Comparison of ENCODE assay signal across 15 cellular contexts in genomic region chr6:1678966-1679690, GRCh38.
DNase-seq lines count a peak whose midpoint lies in the region; TF ChIP-seq lines count a peak whose summit lies in the region.
"Had no signal": no experiment of that assay in that cellular context is flagged by ENCODE, and none has a peak within 500 bp of the region (broad histone marks: within the 10 kb centered on the region; RNA-seq: fewer than 3 reads in every experiment).

No MANE protein-coding gene starts in this region.

- no peaks in the 10 kb centered on the region for H3F3A ChIP-seq in neural progenitor cell (ENCODE audit: low read depth)

- in situ Hi-C loops in G401 (cut with HindIII; ENCODE audit: low sequenced_read_pairs): no loop called here

- H3K9me3 Mint-ChIP-seq in chondrocyte (ENCODE audit: low read depth) (no peaks in the 10 kb centered on the region), neural progenitor cell (peaks cover 6% of the 10 kb centered on the region), nephron progenitor cell (peaks cover 26% of the 10 kb centered on the region)
- H3K9me3 Mint-ChIP-seq in activated naive CD8-positive, alpha-beta T cell treated with anti-CD3 and anti-CD28 coated beads for 36 hours: no peaks in the 10 kb centered on the region
- H3K9me3 Mint-ChIP-seq: activated naive CD4-positive, alpha-beta T cell treated with anti-CD3 and anti-CD28 coated beads, Interleukin-2, amount 50 U/mL, for 24 hours had no signal

- peak; percentile 83 for DNase-seq in G401 (ENCODE audit: low spot score)
- DNase-seq in NCI-H2196 (lab: John Stamatoyannopoulos, UW; ENCODE audit: unreplicated experiment): peak; percentile 51
- DNase-seq in chondrocyte (ENCODE audit: low spot score): no peak
- DNase-seq in neural progenitor cell (ENCODE audit: low spot score): no peak
- DNase-seq in putamen (ENCODE audit: low spot score): no peak
- no peak for DNase-seq in nephron progenitor cell
- DNase-seq in activated naive CD8-positive, alpha-beta T cell treated with anti-CD3 and anti-CD28 coated beads for 36 hours: no peak
- DNase-seq in NCI-H226: no peak
- DNase-seq: activated CD4-positive, CD25-positive, alpha-beta regulatory T cell; activated CD8-positive, alpha-beta memory T cell treated with anti-CD3 and anti-CD28 coated beads, Interleukin-2, amount 50 U/mL, for 48 hours; AML-193; mesenchymal stem cell; stimulated activated CD4-positive, alpha-beta T cell treated with anti-CD3 and anti-CD28 coated beads, Interleukin-2, amount 100 ng/mL, for 24 hours had no signal

- TF ChIP-seq CTCF in chondrocyte (IDR thresholded peaks at IDR 0.05): no peak
- no peak for TF ChIP-seq CTCF in neural progenitor cell (IDR thresholded peaks at IDR 0.05)
- no peak for TF ChIP-seq CTCF in nephron progenitor cell (IDR thresholded peaks at IDR 0.05)

- peaks cover 23% of the 10 kb centered on the region for H3K4me1 Mint-ChIP-seq in chondrocyte (ENCODE audit: low read depth)
- peaks cover 13% of the 10 kb centered on the region for H3K4me1 Mint-ChIP-seq in neural progenitor cell
- H3K4me1 Mint-ChIP-seq in nephron progenitor cell: peaks cover 27% of the 10 kb centered on the region
- no peaks in the 10 kb centered on the region for H3K4me1 Mint-ChIP-seq in activated naive CD8-positive, alpha-beta T cell treated with anti-CD3 and anti-CD28 coated beads for 36 hours
- H3K4me1 Mint-ChIP-seq: activated naive CD4-positive, alpha-beta T cell treated with anti-CD3 and anti-CD28 coated beads, Interleukin-2, amount 50 U/mL, for 24 hours had no signal

- H3K27ac Mint-ChIP-seq in chondrocyte (ENCODE audit: unreplicated experiment) (peak overlapping the region; percentile 85), neural progenitor cell (peak overlapping the region; percentile 46), nephron progenitor cell (no peak overlapping the region)
- no peak overlapping the region for H3K27ac Mint-ChIP-seq in activated naive CD8-positive, alpha-beta T cell treated with anti-CD3 and anti-CD28 coated beads for 36 hours
- H3K27ac Mint-ChIP-seq: activated naive CD4-positive, alpha-beta T cell treated with anti-CD3 and anti-CD28 coated beads, Interleukin-2, amount 50 U/mL, for 24 hours had no signal

- no peaks in the 10 kb centered on the region for H3K27me3 ChIP-seq in neural progenitor cell

- H3K4me3 Mint-ChIP-seq in chondrocyte (ENCODE audit: unreplicated experiment): no peak overlapping the region
- H3K4me3 Mint-ChIP-seq in neural progenitor cell: no peak overlapping the region
- H3K4me3 Mint-ChIP-seq in nephron progenitor cell: no peak overlapping the region
- no peak overlapping the region for H3K4me3 Mint-ChIP-seq in activated naive CD8-positive, alpha-beta T cell treated with anti-CD3 and anti-CD28 coated beads for 36 hours
- H3K4me3 Mint-ChIP-seq: activated naive CD4-positive, alpha-beta T cell treated with anti-CD3 and anti-CD28 coated beads, Interleukin-2, amount 50 U/mL, for 24 hours had no signal

- no peak overlapping the region for H3K4me3 ChIP-seq in neural progenitor cell

- no peak overlapping the region for H2AFZ ChIP-seq in neural progenitor cell (replicated peaks)

- H3K36me3 ChIP-seq in neural progenitor cell: no peaks in the 10 kb centered on the region

- H3K79me2 ChIP-seq in neural progenitor cell (ENCODE audit: low read depth): no peaks in the 10 kb centered on the region

- no peak overlapping the region for H3K4me2 ChIP-seq in neural progenitor cell

- no peak overlapping the region for H3K9ac ChIP-seq in neural progenitor cell

- no peak overlapping the region for H3K27ac ChIP-seq in neural progenitor cell
- H3K27ac ChIP-seq: HL-60 had no signal

- no peaks in the 10 kb centered on the region for H3K9me3 ChIP-seq in neural progenitor cell (ENCODE audit: low read depth)

- H3K36me3 Mint-ChIP-seq in chondrocyte (ENCODE audit: low read depth): no peaks in the 10 kb centered on the region
- H3K36me3 Mint-ChIP-seq in neural progenitor cell: no peaks in the 10 kb centered on the region
- peaks cover 24% of the 10 kb centered on the region for H3K36me3 Mint-ChIP-seq in nephron progenitor cell (ENCODE audit: low read depth)
- peaks cover 2% of the 10 kb centered on the region for H3K36me3 Mint-ChIP-seq in activated naive CD8-positive, alpha-beta T cell treated with anti-CD3 and anti-CD28 coated beads for 36 hours

- no peaks in the 10 kb centered on the region for H4K20me1 ChIP-seq in neural progenitor cell (ENCODE audit: low read depth)

- H3K4me1 ChIP-seq in neural progenitor cell: no peaks in the 10 kb centered on the region

- H3K27me3 Mint-ChIP-seq in chondrocyte (ENCODE audit: low read depth) (no peaks in the 10 kb centered on the region), neural progenitor cell (ENCODE audit: insufficient read depth, low read depth) (peaks cover 2% of the 10 kb centered on the region), nephron progenitor cell (ENCODE audit: low read depth, poor library complexity) (peaks cover 4% of the 10 kb centered on the region)
- no peaks in the 10 kb centered on the region for H3K27me3 Mint-ChIP-seq in activated naive CD8-positive, alpha-beta T cell treated with anti-CD3 and anti-CD28 coated beads for 36 hours
- H3K27me3 Mint-ChIP-seq: activated naive CD4-positive, alpha-beta T cell treated with anti-CD3 and anti-CD28 coated beads, Interleukin-2, amount 50 U/mL, for 24 hours had no signal

Comparison
In these comparisons a context has a peak if more than half of its experiments do, and no peak if none do; other contexts are left out.
1. DNase-seq: peak in G401 (single experiment) and NCI-H2196 (single experiment); none in chondrocyte (single experiment), neural progenitor cell (single experiment), putamen (single experiment), nephron progenitor cell (single experiment), activated naive CD8-positive, alpha-beta T cell treated with anti-CD3 and anti-CD28 coated beads for 36 hours (single experiment) and NCI-H226 (single experiment).
2. H3K27ac Mint-ChIP-seq: peak in chondrocyte (single experiment) and neural progenitor cell (single experiment); none in nephron progenitor cell (single experiment) and activated naive CD8-positive, alpha-beta T cell treated with anti-CD3 and anti-CD28 coated beads for 36 hours (single experiment).